ENCODE assay signal across 10 cellular contexts in the genomic region with DNA sequence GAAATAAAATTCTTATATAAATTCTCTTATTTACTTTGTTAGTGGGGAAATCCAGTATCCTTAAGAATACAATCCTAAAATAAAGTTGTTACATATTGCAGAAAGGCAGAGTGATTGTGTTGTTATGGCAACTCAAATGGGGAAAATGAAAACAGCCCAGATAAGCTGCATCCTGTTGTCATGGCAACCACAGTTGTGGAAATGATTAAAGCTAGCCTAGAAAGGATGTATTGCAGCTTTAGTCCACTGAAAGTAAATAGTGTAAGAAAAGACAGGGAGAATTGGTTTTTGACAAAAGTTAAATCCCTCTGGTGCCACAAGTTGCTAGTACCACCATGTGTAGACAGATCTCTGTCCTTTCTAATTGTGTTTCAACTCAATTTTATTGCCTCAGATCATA. TPM values are rescaled to one million over a fixed set of nuclear protein-coding genes. Genes with fewer than 3 reads are reported as not detected.
DNase-seq lines count a peak whose midpoint lies in the region; ATAC-seq and TF ChIP-seq lines count a peak whose summit lies in the region.
"Had no signal": no experiment of that assay in that cellular context is flagged by ENCODE, and none has a peak within 500 bp of the region (broad histone marks: within the 10 kb centered on the region; RNA-seq: fewer than 3 reads in every experiment).

No MANE protein-coding gene starts in this region.

- no peak overlapping the region for H2AFZ ChIP-seq in MM.1S (ENCODE audit: low read length)

- no peak overlapping the region for H3K9ac ChIP-seq in MM.1S (ENCODE audit: low read length)
- H3K9ac ChIP-seq: KMS-11 had no signal

- H3K4me1 ChIP-seq in MM.1S (ENCODE audit: low read length): no peaks in the 10 kb centered on the region
- H3K4me1 ChIP-seq: pancreas had no signal

- H4K20me1 ChIP-seq in MM.1S (ENCODE audit: insufficient read depth, low read length): no peaks in the 10 kb centered on the region; the same call in 1 of the 2 replicates

- peak overlapping the region in 3 of 5 experiments; percentile 7 to 51 (median 27) for H3K27ac Mint-ChIP-seq in brain
- H3K27ac Mint-ChIP-seq in naive thymus-derived CD8-positive, alpha-beta T cell: peak overlapping the region in 7 of 10 donors; percentile 27 to 77 (median 42)

- peaks cover 6% of the 10 kb centered on the region for H3K36me3 Mint-ChIP-seq in brain
- peaks cover 0 to 8% (median 5%) of the 10 kb centered on the region in 3 donors for H3K36me3 Mint-ChIP-seq in naive thymus-derived CD8-positive, alpha-beta T cell

- peak overlapping the region in 3 of 5 experiments; percentile 17 to 39 (median 23) for H3K4me3 Mint-ChIP-seq in brain
- H3K4me3 Mint-ChIP-seq in naive thymus-derived CD8-positive, alpha-beta T cell: no peak overlapping the region

- no peak overlapping the region for H3K4me2 ChIP-seq in MM.1S (ENCODE audit: low read depth, low read length)
- H3K4me2 ChIP-seq: KMS-11 had no signal

- POLR2A ChIA-PET in naive thymus-derived CD8-positive, alpha-beta T cell (lab: Charles Lee): no interaction called here

- H3K9me3 ChIP-seq in MM.1S (replicated peaks; ENCODE audit: insufficient read depth, low read length): no peaks in the 10 kb centered on the region
- H3K9me3 ChIP-seq: pancreas had no signal

- no peaks in the 10 kb centered on the region for H3K36me3 ChIP-seq in MM.1S (replicated peaks; ENCODE audit: insufficient read depth, low read length)
- H3K36me3 ChIP-seq: pancreas had no signal

- no peaks in the 10 kb centered on the region for H3K27me3 Mint-ChIP-seq in brain
- no peaks in the 10 kb centered on the region for H3K27me3 Mint-ChIP-seq in naive thymus-derived CD8-positive, alpha-beta T cell

- H3K4me1 Mint-ChIP-seq in brain: peaks cover 84% of the 10 kb centered on the region
- peaks cover 14 to 42% (median 22%) of the 10 kb centered on the region in 4 donors for H3K4me1 Mint-ChIP-seq in naive thymus-derived CD8-positive, alpha-beta T cell

- no peaks in the 10 kb centered on the region for H3K79me2 ChIP-seq in MM.1S (ENCODE audit: low read length)

- H3K27ac ChIP-seq in MM.1S (ENCODE audit: low read length): no peak overlapping the region
- H3K27ac ChIP-seq: KMS-11, pancreas had no signal

- no peak for DNase-seq in activated CD4-positive, CD25-positive, alpha-beta regulatory T cell treated with anti-CD3 and anti-CD28 coated beads, Interleukin-2, amount 50 U/mL, for 72 hours
- peak; percentile 23 for DNase-seq in MM.1S
- DNase-seq in naive thymus-derived CD8-positive, alpha-beta T cell: peak in 9 of 10 donors; percentile 1 to 73 (median 42)
- DNase-seq in DMS153 treated with DMSO at 0.1 percent for 48 hours (lab: John Stamatoyannopoulos, UW; ENCODE audit: unreplicated experiment): no peak

- H3K9me3 Mint-ChIP-seq in brain: no peaks in the 10 kb centered on the region
- no peaks in the 10 kb centered on the region for H3K9me3 Mint-ChIP-seq in naive thymus-derived CD8-positive, alpha-beta T cell

- TF ChIP-seq CTCF in MM.1S (IDR thresholded peaks at IDR 0.05; ENCODE audit: low read length) (no peak), brain (conservative IDR thresholded peaks at IDR 0.05) (no peak)

- peak; percentile 44 to 58 for ATAC-seq in activated CD4-positive, CD25-positive, alpha-beta regulatory T cell treated with anti-CD3 and anti-CD28 coated beads, Interleukin-2, amount 50 U/mL, for 24 hours
- ATAC-seq in naive thymus-derived CD8-positive, alpha-beta T cell: peak; percentile 83 to 91
- ATAC-seq in GM18861 (IDR thresholded peaks at IDR 0.05; ENCODE audit: unreplicated experiment): no peak
- ATAC-seq in HG03460 (IDR thresholded peaks at IDR 0.05; ENCODE audit: unreplicated experiment): no peak
- ATAC-seq: pancreas had no signal

- no peaks in the 10 kb centered on the region for H3F3A ChIP-seq in MM.1S (ENCODE audit: insufficient read depth, low read length)

- H3K4me3 ChIP-seq in MM.1S (ENCODE audit: low read length): no peak overlapping the region
- H3K4me3 ChIP-seq: pancreas had no signal

- H3K9me2 ChIP-seq in MM.1S (replicated peaks; ENCODE audit: insufficient read depth, low read length): no peaks in the 10 kb centered on the region

- no peaks in the 10 kb centered on the region for H3K27me3 ChIP-seq in MM.1S (replicated peaks; ENCODE audit: insufficient read depth, low read length)
- H3K27me3 ChIP-seq: pancreas had no signal

RNA-seq across cellular contexts. Expression of a gene that starts 43.2 kb away (rescaled TPM):
- 9.5 TPM for polyA plus RNA-seq in brain (ENCODE audit: insufficient read depth, low read depth, low replicate concordance)
- total RNA-seq in naive thymus-derived CD8-positive, alpha-beta T cell: 10 to 100 TPM; 23.3 to 23.8 TPM
- 10 to 100 TPM in 1 of 3 donors, 1 to 10 TPM in 2; 7.9 to 11.0 (median 8.6) TPM for polyA plus RNA-seq in naive thymus-derived CD8-positive, alpha-beta T cell

Comparison
In these comparisons a context has a peak if more than half of its experiments do, and no peak if none do; other contexts are left out.
1. ATAC-seq: peak in activated CD4-positive, CD25-positive, alpha-beta regulatory T cell treated with anti-CD3 and anti-CD28 coated beads, Interleukin-2, amount 50 U/mL, for 24 hours (2 of 2) and naive thymus-derived CD8-positive, alpha-beta T cell (2 of 2); none in GM18861 (single experiment) and HG03460 (single experiment).
2. DNase-seq: peak in MM.1S (single experiment) and naive thymus-derived CD8-positive, alpha-beta T cell (9 of 10); none in activated CD4-positive, CD25-positive, alpha-beta regulatory T cell treated with anti-CD3 and anti-CD28 coated beads, Interleukin-2, amount 50 U/mL, for 72 hours (single experiment) and DMS153 treated with DMSO at 0.1 percent for 48 hours (single experiment).
3. H3K4me3 Mint-ChIP-seq: peak in brain (3 of 5); none in naive thymus-derived CD8-positive, alpha-beta T cell (0 of 10).